In genomic region chr6:99434702-99435530, GRCh38 we compare ENCODE assay signal across 8 cellular contexts. TPM values are rescaled to one million over a fixed set of nuclear protein-coding genes. Genes with fewer than 3 reads are reported as not detected.
DNase-seq lines count a peak whose midpoint lies in the region; ATAC-seq and TF ChIP-seq lines count a peak whose summit lies in the region.

No MANE protein-coding gene starts in this region.

- DNase-seq in GM06990 (ENCODE audit: extremely low read depth, insufficient read length) (no peak), Karpas-422 (peak; percentile 77), adipocyte (ENCODE audit: low read depth) (peak; percentile 76), iPS-NIHi7 (ENCODE audit: extremely low spot score) (peak; percentile 10), aorta (no peak), globus pallidus (ENCODE audit: low spot score) (no peak), NCI-H526 treated with DMSO at 0.1 percent for 48 hours (lab: John Stamatoyannopoulos, UW) (no peak)

- no peak overlapping the region for H2AFZ ChIP-seq in Karpas-422 (ENCODE audit: low read length)

- no peaks in the 10 kb centered on the region for H3K27me3 ChIP-seq in GM06990 (replicated peaks; ENCODE audit: control insufficient read depth, insufficient read depth, low read length)
- no peaks in the 10 kb centered on the region for H3K27me3 ChIP-seq in Karpas-422 (ENCODE audit: low read length)
- H3K27me3 ChIP-seq in adipocyte (replicated peaks; ENCODE audit: control insufficient read depth, insufficient read depth, low read length) = no peaks in the 10 kb centered on the region
- H3K27me3 ChIP-seq in aorta (ENCODE audit: control insufficient read depth in 1 of 2, insufficient read depth in 2 of 2, low read length in 1 of 2) = no peaks in the 10 kb centered on the region

- ATAC-seq in GM21515 (IDR thresholded peaks at IDR 0.05; ENCODE audit: unreplicated experiment) (peak; percentile 71), aorta (ENCODE audit: low FRiP score) (peak; percentile 76)

- H3K9ac ChIP-seq in Karpas-422 (ENCODE audit: low read length) = no peak overlapping the region
- no peak overlapping the region for H3K9ac ChIP-seq in adipocyte (ENCODE audit: low read length)

- H3K4me2 ChIP-seq in Karpas-422 (ENCODE audit: low read depth, low read length, poor library complexity, severe bottlenecking) = no peak overlapping the region

- H3K79me2 ChIP-seq in Karpas-422 (ENCODE audit: low read length) = peaks cover 28% of the 10 kb centered on the region

- 1 to 3% methylated on average over 3 of the region's 3 CpGs for WGBS in aorta, 2 donors

- H3K9me3 ChIP-seq in Karpas-422 (ENCODE audit: low read length) = no peaks in the 10 kb centered on the region
- no peaks in the 10 kb centered on the region for H3K9me3 ChIP-seq in adipocyte (ENCODE audit: control insufficient read depth, low read length)
- H3K9me3 ChIP-seq in aorta (ENCODE audit: control insufficient read depth, low read length) = no peaks in the 10 kb centered on the region

- peaks cover 3% of the 10 kb centered on the region for H3K36me3 ChIP-seq in GM06990 (ENCODE audit: control insufficient read depth, insufficient read depth, low read length)
- H3K36me3 ChIP-seq in Karpas-422 (ENCODE audit: insufficient read depth, low read length) = peaks cover 44% of the 10 kb centered on the region; the same call in 1 of the 2 replicates
- H3K36me3 ChIP-seq in adipocyte (ENCODE audit: control insufficient read depth, insufficient read depth, low read length, severe bottlenecking) = peaks cover 24% of the 10 kb centered on the region
- H3K36me3 ChIP-seq in aorta (ENCODE audit: control insufficient read depth in 1 of 2, insufficient read depth in 2 of 2, low read length in 1 of 2) = no peaks in the 10 kb centered on the region

- TF ChIP-seq CTCF in GM06990 (IDR thresholded peaks at IDR 0.05; ENCODE audit: insufficient read depth, low read length, poor library complexity, severe bottlenecking) = peak; percentile 55

- H3K4me3 ChIP-seq in GM06990 (replicated peaks; ENCODE audit: low read depth, low read length) = no peak overlapping the region
- H3K4me3 ChIP-seq in Karpas-422 (ENCODE audit: low read length) = no peak overlapping the region
- H3K4me3 ChIP-seq in adipocyte (ENCODE audit: low read length) = no peak overlapping the region
- no peak overlapping the region for H3K4me3 ChIP-seq in aorta (ENCODE audit: low read length in 2 of 2)

- H4K20me1 ChIP-seq in Karpas-422 (ENCODE audit: insufficient read depth, low read depth, low read length) = no peaks in the 10 kb centered on the region

- intact Hi-C loops in aorta (cut with DNase I) = loop anchor here in 1 of 2 donors (5.0 kb wide), 1 partner anchor 77 kb away; no protein-coding TSS in a partner anchor

- H3K4me1 ChIP-seq in Karpas-422 (ENCODE audit: low read length) (peaks cover 6% of the 10 kb centered on the region), adipocyte (ENCODE audit: control insufficient read depth, insufficient read depth, low read length) (no peaks in the 10 kb centered on the region), aorta (ENCODE audit: control insufficient read depth in 1 of 2, insufficient read depth in 2 of 2, low read length in 2 of 2) (no peaks in the 10 kb centered on the region)

- no peak overlapping the region for H3K27ac ChIP-seq in Karpas-422 (ENCODE audit: low read length)
- H3K27ac ChIP-seq in aorta (ENCODE audit: low read depth in 1 of 2, low read length in 2 of 2) = no peak overlapping the region

- H3K9me2 ChIP-seq in Karpas-422 (replicated peaks; ENCODE audit: insufficient read depth, low read length) = no peaks in the 10 kb centered on the region

RNA-seq across cellular contexts. Expression of gene PNISR, which starts 9.8 kb away (rescaled TPM):
- 147 and 288 TPM in 2 replicates for total RNA-seq in Karpas-422 (2014; rRNA removed; shearing (Covaris generic); ENCODE audit: low replicate concordance)
- total RNA-seq in aorta = 100 to 1,000 TPM; 107 to 192 TPM
- polyA plus RNA-seq in aorta = 100 to 1,000 TPM in 1 of 2 donors, 10 to 100 TPM in 1; 16.8 to 140 TPM

RNA-seq across cellular contexts. Expression of gene COQ3, which starts 40.9 kb away (rescaled TPM):
- total RNA-seq in Karpas-422 (2014; rRNA removed; shearing (Covaris generic); ENCODE audit: low replicate concordance) = 13.1 and 14.4 TPM in 2 replicates
- total RNA-seq in aorta = 1 to 10 TPM; 2.4 to 3.7 TPM
- polyA plus RNA-seq in aorta = 10 to 100 TPM in 1 of 2 donors, 1 to 10 TPM in 1; 7.4 to 11.6 TPM

Comparison
In these comparisons a context has a peak if more than half of its experiments do, and no peak if none do; other contexts are left out.
1. DNase-seq: peak in Karpas-422 (single experiment), adipocyte (single experiment) and iPS-NIHi7 (single experiment); none in GM06990 (single experiment), aorta (0 of 2), globus pallidus (single experiment) and NCI-H526 treated with DMSO at 0.1 percent for 48 hours (single experiment).